9 cellular contexts compared by ENCODE assay signal in genomic region chr11:128509990-128510389, GRCh38.
A peak's percentile ranks its signal among the peaks of the same experiment; 100 is the strongest.
DNase-seq lines count a peak whose midpoint lies in the region; ATAC-seq and TF ChIP-seq lines count a peak whose summit lies in the region.
"Had no signal": no experiment of that assay in that cellular context is flagged by ENCODE, and none has a peak within 500 bp of the region (broad histone marks: within the 10 kb centered on the region; RNA-seq: fewer than 3 reads in every experiment).

No MANE protein-coding gene starts in this region.

- no peaks in the 10 kb centered on the region for H3K9me3 ChIP-seq in OCI-LY1 (ENCODE audit: low read length)
- no peaks in the 10 kb centered on the region for H3K9me3 ChIP-seq in naive thymus-derived CD4-positive, alpha-beta T cell (ENCODE audit: control insufficient read depth in 2 of 3, low read length in 3 of 3)
- H3K9me3 ChIP-seq in aorta (ENCODE audit: control insufficient read depth, low read length): no peaks in the 10 kb centered on the region

- H3K9me3 Mint-ChIP-seq in Calu3 (ENCODE audit: low read depth, unreplicated experiment): no peaks in the 10 kb centered on the region
- no peaks in the 10 kb centered on the region for H3K9me3 Mint-ChIP-seq in naive thymus-derived CD4-positive, alpha-beta T cell

- H3F3A ChIP-seq in OCI-LY1 (ENCODE audit: insufficient read depth, low read length): no peaks in the 10 kb centered on the region

- TF ChIP-seq CTCF in Calu3 (IDR thresholded peaks at IDR 0.05; ENCODE audit: unreplicated experiment): no peak
- no peak for TF ChIP-seq CTCF in OCI-LY1 (IDR thresholded peaks at IDR 0.05; ENCODE audit: low read length)
- TF ChIP-seq CTCF in brain microvascular endothelial cell (IDR thresholded peaks at IDR 0.05; ENCODE audit: low read depth, low read length, missing control alignments): no peak

- no peaks in the 10 kb centered on the region for H4K20me1 ChIP-seq in OCI-LY1 (ENCODE audit: insufficient read depth, low read length)

- 90 to 91% methylated on average over 1 of the region's 1 CpG for WGBS in aorta, 2 donors

- no peak for ATAC-seq in naive thymus-derived CD4-positive, alpha-beta T cell
- no peak for ATAC-seq in aorta (ENCODE audit: low FRiP score)
- ATAC-seq in HG03442 (IDR thresholded peaks at IDR 0.05; ENCODE audit: unreplicated experiment): no peak

- peak overlapping the region; percentile 53 for H3K4me2 ChIP-seq in OCI-LY1 (ENCODE audit: low read length)

- H3K36me3 ChIP-seq in OCI-LY1 (ENCODE audit: insufficient read depth, low read length) (peaks cover 94% of the 10 kb centered on the region; the same call in 1 of the 2 replicates), brain microvascular endothelial cell (replicated peaks) (peaks cover 14% of the 10 kb centered on the region), aorta (ENCODE audit: control insufficient read depth in 1 of 2, insufficient read depth in 2 of 2, low read length in 1 of 2) (no peaks in the 10 kb centered on the region)
- H3K36me3 ChIP-seq in naive thymus-derived CD4-positive, alpha-beta T cell (ENCODE audit: control insufficient read depth in 2 of 3, insufficient read depth in 3 of 3, low read length in 3 of 3): peaks cover 15 to 30% (median 21%) of the 10 kb centered on the region in 3 experiments

- intact Hi-C loops in Calu3 (cut with micrococcal nuclease; ENCODE audit: unreplicated experiment): loop anchor here (10.0 kb wide), 1 partner anchor 215 kb away; no protein-coding TSS in a partner anchor
- intact Hi-C loops in naive thymus-derived CD4-positive, alpha-beta T cell (cut with micrococcal nuclease): loop anchor here (1.0 to 10.0 kb wide), 9 partner anchors 8 to 473 kb away; no protein-coding TSS in a partner anchor
- intact Hi-C loops in aorta (cut with DNase I): loop anchor here in 1 of 2 donors (5.0 kb wide), 1 partner anchor 213 kb away; no protein-coding TSS in a partner anchor

- peaks cover 100% of the 10 kb centered on the region for H3K4me1 ChIP-seq in OCI-LY1 (ENCODE audit: insufficient read depth, low read length, severe bottlenecking)
- H3K4me1 ChIP-seq in naive thymus-derived CD4-positive, alpha-beta T cell (ENCODE audit: control insufficient read depth in 2 of 2, insufficient read depth in 2 of 2, low read length in 2 of 2): peaks cover 77 to 81% of the 10 kb centered on the region in 2 donors
- H3K4me1 ChIP-seq in aorta (ENCODE audit: control insufficient read depth in 1 of 2, insufficient read depth in 2 of 2, low read length in 2 of 2): peaks cover 6 to 11% of the 10 kb centered on the region in 2 donors

- H3K27me3 ChIP-seq in OCI-LY1 (ENCODE audit: insufficient read depth, low read length): no peaks in the 10 kb centered on the region
- no peaks in the 10 kb centered on the region for H3K27me3 ChIP-seq in brain microvascular endothelial cell (replicated peaks)
- no peaks in the 10 kb centered on the region for H3K27me3 ChIP-seq in naive thymus-derived CD4-positive, alpha-beta T cell (ENCODE audit: control insufficient read depth in 2 of 2, insufficient read depth in 2 of 2, low read length in 2 of 2)
- no peaks in the 10 kb centered on the region for H3K27me3 ChIP-seq in aorta (ENCODE audit: control insufficient read depth in 1 of 2, insufficient read depth in 2 of 2, low read length in 1 of 2)

- no peak overlapping the region for H3K4me3 Mint-ChIP-seq in Calu3 (ENCODE audit: low read depth, unreplicated experiment)
- H3K4me3 Mint-ChIP-seq in naive thymus-derived CD4-positive, alpha-beta T cell: peak overlapping the region; percentile 85 to 100 (median 98)

- in situ Hi-C loops in brain microvascular endothelial cell (cut with HindIII; ENCODE audit: low pct_ligation_motif_present, low sequenced_read_pairs): no loop called here

- H3K27ac Mint-ChIP-seq in Calu3 (ENCODE audit: unreplicated experiment): peak overlapping the region; percentile 45
- H3K27ac Mint-ChIP-seq in naive thymus-derived CD4-positive, alpha-beta T cell: peak overlapping the region; percentile 87 to 99 (median 97)

- peaks cover 22% of the 10 kb centered on the region for H3K36me3 Mint-ChIP-seq in Calu3 (ENCODE audit: insufficient read depth, unreplicated experiment)
- H3K36me3 Mint-ChIP-seq in naive thymus-derived CD4-positive, alpha-beta T cell: peaks cover 22 to 85% (median 71%) of the 10 kb centered on the region in 5 donors

- DNase-seq in Calu3 (no peak), brain microvascular endothelial cell (no peak), aorta (no peak), retina (no peak)
- peak in 1 of 9 donors; percentile 17 for DNase-seq in naive thymus-derived CD4-positive, alpha-beta T cell
- no peak for DNase-seq in stimulated activated CD4-positive, alpha-beta T cell treated with anti-CD3 and anti-CD28 coated beads, Interleukin-2, amount 100 ng/mL, for 24 hours
- DNase-seq: activated CD4-positive, CD25-positive, alpha-beta regulatory T cell treated with anti-CD3 and anti-CD28 coated beads, Interleukin-2, amount 50 U/mL, for 72 hours had no signal

- CTCF ChIA-PET in Calu3 (lab: Charles Lee): interaction anchor here (1.1 kb wide), 1 partner anchor 9 kb away, joined by 12 read pairs; no protein-coding TSS in a partner anchor
- CTCF ChIA-PET in naive thymus-derived CD4-positive, alpha-beta T cell (lab: Charles Lee): interaction anchor here (0.6 to 2.4 kb wide), 6 partner anchors 9 to 38 kb away, joined by 3 to 10 read pairs (median 4); no protein-coding TSS in a partner anchor

- peak overlapping the region; percentile 29 for H3K4me3 ChIP-seq in OCI-LY1 (ENCODE audit: low read depth, low read length, poor library complexity, severe bottlenecking)
- H3K4me3 ChIP-seq in brain microvascular endothelial cell (ENCODE audit: low read depth, low read length): no peak overlapping the region
- peak overlapping the region; percentile 96 for H3K4me3 ChIP-seq in naive thymus-derived CD4-positive, alpha-beta T cell (ENCODE audit: low read length)
- no peak overlapping the region for H3K4me3 ChIP-seq in aorta (ENCODE audit: low read length in 2 of 2)

- no peak overlapping the region for H2AFZ ChIP-seq in OCI-LY1 (ENCODE audit: low read length)

- POLR2A ChIA-PET in naive thymus-derived CD4-positive, alpha-beta T cell (lab: Charles Lee): interaction anchor here (0.7 to 30.8 kb wide), 14 partner anchors 5 to 217 kb away, joined by 3 to 691 read pairs (median 16); no protein-coding TSS in a partner anchor

- H3K4me1 Mint-ChIP-seq in Calu3 (ENCODE audit: low read depth, unreplicated experiment): peaks cover 44% of the 10 kb centered on the region
- H3K4me1 Mint-ChIP-seq in naive thymus-derived CD4-positive, alpha-beta T cell: peaks cover 69 to 98% (median 94%) of the 10 kb centered on the region in 7 donors

- peak overlapping the region; percentile 18; the same call in 1 of the 2 replicates for H3K9ac ChIP-seq in OCI-LY1 (ENCODE audit: low read length)

- H3K27ac ChIP-seq in OCI-LY1 (ENCODE audit: low read depth, low read length, poor library complexity, severe bottlenecking) (peak overlapping the region; percentile 40), brain microvascular endothelial cell (peak overlapping the region; percentile 89), aorta (ENCODE audit: low read depth in 1 of 2, low read length in 2 of 2) (no peak overlapping the region)
- H3K27ac ChIP-seq in naive thymus-derived CD4-positive, alpha-beta T cell (ENCODE audit: low read depth, low read length): peak overlapping the region; percentile 97

- no TSS peak for BruUV-seq in Calu3 (replicated peaks; lab: Mats Ljungman, UMichigan)

- H3K79me2 ChIP-seq in OCI-LY1 (ENCODE audit: insufficient read depth, low read length): peaks cover 100% of the 10 kb centered on the region

- H3K27me3 Mint-ChIP-seq in Calu3 (ENCODE audit: unreplicated experiment): no peaks in the 10 kb centered on the region
- H3K27me3 Mint-ChIP-seq in naive thymus-derived CD4-positive, alpha-beta T cell: no peaks in the 10 kb centered on the region

- no peaks in the 10 kb centered on the region for H3K9me2 ChIP-seq in OCI-LY1 (ENCODE audit: low read depth, low read length)

Comparison
In these comparisons a context has a peak if more than half of its experiments do, and no peak if none do; other contexts are left out.
1. H3K27ac ChIP-seq: peak in OCI-LY1 (single experiment), brain microvascular endothelial cell (single experiment) and naive thymus-derived CD4-positive, alpha-beta T cell (single experiment); none in aorta (0 of 2).
2. H3K4me3 ChIP-seq: peak in OCI-LY1 (single experiment) and naive thymus-derived CD4-positive, alpha-beta T cell (single experiment); none in brain microvascular endothelial cell (single experiment) and aorta (0 of 2).